13 cellular contexts compared by ENCODE assay signal in the genomic region with DNA sequence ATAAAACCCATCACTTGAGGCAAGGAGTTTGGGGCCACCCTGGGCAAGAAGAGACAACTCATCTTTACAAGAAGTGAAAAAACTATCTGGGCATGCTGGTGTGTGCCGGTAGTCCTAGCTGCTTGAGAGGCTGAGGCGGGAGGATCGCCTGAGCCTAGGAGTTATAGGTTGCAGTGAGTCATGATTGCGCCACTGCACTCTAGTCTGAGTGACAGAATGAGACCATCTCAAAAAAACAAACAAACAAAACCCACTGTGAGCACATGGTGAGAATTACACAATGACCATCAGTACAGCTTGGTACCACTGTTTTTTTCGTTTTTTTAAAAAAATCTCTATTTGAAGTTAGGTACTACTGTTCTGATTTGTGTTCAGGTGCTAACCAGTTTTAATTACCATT. TPM values are rescaled to one million over a fixed set of nuclear protein-coding genes. Genes with fewer than 3 reads are reported as not detected.
DNase-seq lines count a peak whose midpoint lies in the region; ATAC-seq lines count a peak whose summit lies in the region.
"Had no signal": no experiment of that assay in that cellular context is flagged by ENCODE, and none has a peak within 500 bp of the region (broad histone marks: within the 10 kb centered on the region; RNA-seq: fewer than 3 reads in every experiment).

No MANE protein-coding gene starts in this region.

- H3K9me3 ChIP-seq in T-helper 17 cell (ENCODE audit: control insufficient read depth, low read length, poor library complexity, severe bottlenecking): no peaks in the 10 kb centered on the region

- H3K27me3 Mint-ChIP-seq in stimulated activated naive CD8-positive, alpha-beta T cell treated with anti-CD3 and anti-CD28 coated beads, Interleukin-15, Interleukin-2, amounts not matched to agents 100 ng/mL and 50 ng/mL, for 24 hours: no peaks in the 10 kb centered on the region
- no peaks in the 10 kb centered on the region for H3K27me3 Mint-ChIP-seq in T-helper 17 cell
- H3K27me3 Mint-ChIP-seq: CD4-positive, CD25-positive, alpha-beta regulatory T cell; naive thymus-derived CD4-positive, alpha-beta T cell had no signal

- peaks cover 46% of the 10 kb centered on the region for H3K4me1 Mint-ChIP-seq in stimulated activated naive CD8-positive, alpha-beta T cell treated with anti-CD3 and anti-CD28 coated beads, Interleukin-15, Interleukin-2, amounts not matched to agents 100 ng/mL and 50 ng/mL, for 24 hours (ENCODE audit: low read depth)
- peaks cover 10% of the 10 kb centered on the region for H3K4me1 Mint-ChIP-seq in T-helper 17 cell
- H3K4me1 Mint-ChIP-seq: endodermal cell had no signal

- no peaks in the 10 kb centered on the region for H3K9me3 Mint-ChIP-seq in stimulated activated naive CD8-positive, alpha-beta T cell treated with anti-CD3 and anti-CD28 coated beads, Interleukin-15, Interleukin-2, amounts not matched to agents 100 ng/mL and 50 ng/mL, for 24 hours
- H3K9me3 Mint-ChIP-seq: CD4-positive, CD25-positive, alpha-beta regulatory T cell had no signal

- DNase-seq in stimulated activated naive CD8-positive, alpha-beta T cell treated with anti-CD3 and anti-CD28 coated beads, Interleukin-15, Interleukin-2, amounts not matched to agents 100 U/mL and 50 U/mL, for 24 hours: no peak
- peak; percentile 19 for DNase-seq in RKO (ENCODE audit: low spot score)
- peak; percentile 12 for DNase-seq in fibroblast of peridontal ligament (ENCODE audit: extremely low read depth)
- no peak for DNase-seq in SW 1271 (lab: John Stamatoyannopoulos, UW)
- no peak for DNase-seq in T-helper 17 cell
- DNase-seq in activated gamma-delta T cell treated with Interleukin-2 at 50 U/mL for 16 hours: no peak
- DNase-seq in DMS153 treated with DMSO at 0.1 percent for 48 hours (lab: John Stamatoyannopoulos, UW; ENCODE audit: unreplicated experiment): no peak
- DNase-seq: activated effector memory CD4-positive, alpha-beta T cell treated with anti-CD3 and anti-CD28 coated beads, Interleukin-2, amount 50 U/mL, for 16 hours; CD4-positive, CD25-positive, alpha-beta regulatory T cell; endodermal cell; naive thymus-derived CD4-positive, alpha-beta T cell; NCI-H748 treated with DMSO at 0.1 percent for 48 hours had no signal

- ATAC-seq in stimulated activated naive CD8-positive, alpha-beta T cell treated with anti-CD3 and anti-CD28 coated beads, Interleukin-15, Interleukin-2, amounts not matched to agents 100 U/mL and 50 U/mL, for 24 hours: no peak
- no peak for ATAC-seq in T-helper 17 cell
- ATAC-seq: naive thymus-derived CD4-positive, alpha-beta T cell had no signal

- H3K36me3 Mint-ChIP-seq in stimulated activated naive CD8-positive, alpha-beta T cell treated with anti-CD3 and anti-CD28 coated beads, Interleukin-15, Interleukin-2, amounts not matched to agents 100 ng/mL and 50 ng/mL, for 24 hours (ENCODE audit: low read depth): peaks cover 66% of the 10 kb centered on the region
- peaks cover 4% of the 10 kb centered on the region for H3K36me3 Mint-ChIP-seq in T-helper 17 cell (ENCODE audit: low read depth)

- no peak overlapping the region for H3K4me3 Mint-ChIP-seq in stimulated activated naive CD8-positive, alpha-beta T cell treated with anti-CD3 and anti-CD28 coated beads, Interleukin-15, Interleukin-2, amounts not matched to agents 100 ng/mL and 50 ng/mL, for 24 hours
- no peak overlapping the region for H3K4me3 Mint-ChIP-seq in T-helper 17 cell
- H3K4me3 Mint-ChIP-seq: CD4-positive, CD25-positive, alpha-beta regulatory T cell; endodermal cell; naive thymus-derived CD4-positive, alpha-beta T cell had no signal

- H3K27ac Mint-ChIP-seq in stimulated activated naive CD8-positive, alpha-beta T cell treated with anti-CD3 and anti-CD28 coated beads, Interleukin-15, Interleukin-2, amounts not matched to agents 100 ng/mL and 50 ng/mL, for 24 hours: peak overlapping the region; percentile 70
- H3K27ac Mint-ChIP-seq in T-helper 17 cell: no peak overlapping the region
- H3K27ac Mint-ChIP-seq: endodermal cell had no signal

RNA-seq across cellular contexts. Expression of a gene that starts 13.6 kb away (rescaled TPM):
- 10 to 100 TPM; 84.9 to 93.1 TPM for total RNA-seq in T-helper 17 cell

RNA-seq across cellular contexts. Expression of a gene that starts 38.1 kb away (rescaled TPM):
- total RNA-seq in T-helper 17 cell: not detected
- total RNA-seq: CD4-positive, CD25-positive, alpha-beta regulatory T cell; naive thymus-derived CD4-positive, alpha-beta T cell had no signal

Comparison
In these comparisons a context has a peak if more than half of its experiments do, and no peak if none do; other contexts are left out.
1. DNase-seq: peak in RKO (single experiment) and fibroblast of peridontal ligament (single experiment); none in stimulated activated naive CD8-positive, alpha-beta T cell treated with anti-CD3 and anti-CD28 coated beads, Interleukin-15, Interleukin-2, amounts not matched to agents 100 U/mL and 50 U/mL, for 24 hours (single experiment), SW 1271 (0 of 2), T-helper 17 cell (0 of 3), activated gamma-delta T cell treated with Interleukin-2 at 50 U/mL for 16 hours (single experiment) and DMS153 treated with DMSO at 0.1 percent for 48 hours (single experiment).